ENCODE assay signal across 8 cellular contexts in the genomic region with DNA sequence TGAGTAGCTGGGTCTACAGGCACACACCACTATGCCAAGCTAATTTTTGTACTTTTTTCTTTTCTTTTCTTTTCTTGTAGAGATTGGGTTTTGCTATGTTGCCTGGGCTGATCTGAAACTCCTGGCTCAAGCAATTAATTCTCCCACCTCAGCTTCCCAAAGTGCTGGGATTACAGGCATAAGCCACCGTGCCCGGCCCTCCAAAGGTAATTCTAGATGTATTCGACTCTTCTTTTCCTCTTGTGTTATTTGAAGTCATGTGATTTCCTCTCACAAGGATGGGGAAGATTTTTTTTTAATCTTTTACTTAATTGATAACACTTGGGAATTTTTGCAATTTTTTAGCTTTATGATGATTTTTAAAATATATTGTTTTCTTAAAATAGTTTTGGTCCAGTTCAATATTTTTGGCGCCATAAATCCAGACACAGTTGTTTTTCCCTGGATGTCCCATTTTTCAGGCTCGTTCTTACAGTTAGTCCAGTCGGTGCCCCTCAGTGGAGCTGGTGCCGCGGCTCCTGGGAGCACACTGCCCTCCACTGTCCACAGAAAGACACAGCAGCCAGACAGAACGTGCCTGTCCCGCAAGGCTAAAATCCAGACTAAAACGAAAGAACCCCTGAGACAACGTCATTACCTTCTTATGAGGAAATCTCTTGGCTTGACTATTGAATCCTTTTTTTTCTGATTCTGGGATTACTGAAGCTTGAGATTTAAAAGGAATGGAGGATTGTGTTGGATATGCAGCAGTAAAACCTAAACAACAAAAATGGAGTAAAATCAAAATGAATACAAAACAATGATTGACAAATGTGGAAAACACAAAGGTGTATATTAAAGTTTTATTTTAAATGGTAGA. TPM values are rescaled to one million over a fixed set of nuclear protein-coding genes. Genes with fewer than 3 reads are reported as not detected.
DNase-seq lines count a peak whose midpoint lies in the region; ATAC-seq and TF ChIP-seq lines count a peak whose summit lies in the region.

No MANE protein-coding gene starts in this region.

- no peak overlapping the region for H3K4me3 ChIP-seq in HFF-Myc (replicated peaks; ENCODE audit: low read depth, low read length)

- DNase-seq in DMS114 treated with DMSO at 0.1 percent for 48 hours (lab: John Stamatoyannopoulos, UW; ENCODE audit: unreplicated experiment), result peak; percentile 76
- DNase-seq in HFF-Myc (ENCODE audit: extremely low read depth, low read depth), result peak; percentile 56
- DNase-seq in NCI-H446 (lab: John Stamatoyannopoulos, UW), result peak; percentile 47 to 77
- DNase-seq in activated CD4-positive, alpha-beta T cell treated with anti-CD3 and anti-CD28 coated beads for 4 hours, result peak; percentile 69 to 73
- DNase-seq in cerebellum (ENCODE audit: low spot score), result peak; percentile 89
- peak; percentile 69 to 71 for DNase-seq in stimulated activated CD4-positive, alpha-beta T cell treated with anti-CD3 and anti-CD28 coated beads, Interleukin-2, amount 100 ng/mL, for 24 hours

- peak overlapping the region; percentile 55 for H3K27ac ChIP-seq in layer of hippocampus (ENCODE audit: low read depth, low read length)

- H3K27me3 ChIP-seq in layer of hippocampus (ENCODE audit: control insufficient read depth, insufficient read depth, low read length), result no peaks in the 10 kb centered on the region

- peak; percentile 97 for TF ChIP-seq CTCF in HFF-Myc (IDR thresholded peaks at IDR 0.05; ENCODE audit: low read depth, low read length, missing control alignments)

- ATAC-seq in GM21367 (IDR thresholded peaks at IDR 0.05; ENCODE audit: unreplicated experiment), result no peak

RNA-seq across cellular contexts. Expression of gene STPG1, which starts 22.4 kb away (rescaled TPM):
- total RNA-seq in cerebellum, result 8.4 TPM

RNA-seq across cellular contexts. Expression of gene NIPAL3, which starts 24.4 kb away (rescaled TPM):
- 24.9 TPM for total RNA-seq in cerebellum
